In genomic region chr1:156748670-156749428, GRCh38 we compare ENCODE assay signal across 8 cellular contexts. TPM values are rescaled to one million over a fixed set of nuclear protein-coding genes. Genes with fewer than 3 reads are reported as not detected.
DNase-seq lines count a peak whose midpoint lies in the region; ATAC-seq and TF ChIP-seq lines count a peak whose summit lies in the region.

No MANE protein-coding gene starts in this region.

- H3K27me3 ChIP-seq in BJ (ENCODE audit: control insufficient read depth, insufficient read depth, low read length) (no peaks in the 10 kb centered on the region), HL-60 (ENCODE audit: insufficient read depth, poor library complexity, severe bottlenecking) (no peaks in the 10 kb centered on the region), WERI-Rb-1 (ENCODE audit: insufficient read depth, low read depth, severe bottlenecking) (no peaks in the 10 kb centered on the region), osteoblast (ENCODE audit: insufficient read depth, low read length) (no peaks in the 10 kb centered on the region)

- H3K79me2 ChIP-seq in osteoblast (ENCODE audit: insufficient read depth, low read length): peaks cover 84% of the 10 kb centered on the region

- H3K4me3 ChIP-seq in BJ (ENCODE audit: low read depth, low read length): peak overlapping the region; percentile 79
- peak overlapping the region; percentile 75 for H3K4me3 ChIP-seq in HL-60 (replicated peaks; ENCODE audit: insufficient read depth, low read length)
- peak overlapping the region; percentile 87 for H3K4me3 ChIP-seq in WERI-Rb-1 (ENCODE audit: low read depth, low read length)
- H3K4me3 ChIP-seq in fibroblast of pulmonary artery (replicated peaks; ENCODE audit: low read depth, low read length): peak overlapping the region; percentile 93
- H3K4me3 ChIP-seq in osteoblast (ENCODE audit: insufficient read depth, low read length): peak overlapping the region; percentile 85

- no peak overlapping the region for H2AFZ ChIP-seq in osteoblast (ENCODE audit: low read length)

- H4K20me1 ChIP-seq in osteoblast (ENCODE audit: insufficient read depth, low read length): no peaks in the 10 kb centered on the region

- H3K36me3 ChIP-seq in BJ (ENCODE audit: control insufficient read depth, insufficient read depth, low read length) (peaks cover 7% of the 10 kb centered on the region), WERI-Rb-1 (peaks cover 63% of the 10 kb centered on the region), osteoblast (ENCODE audit: insufficient read depth, low read length) (peaks cover 18% of the 10 kb centered on the region)

- peaks cover 54% of the 10 kb centered on the region for H3K4me1 ChIP-seq in osteoblast (ENCODE audit: insufficient read depth, low read length)

- H3K9me3 ChIP-seq in WERI-Rb-1 (ENCODE audit: severe bottlenecking): no peaks in the 10 kb centered on the region
- H3K9me3 ChIP-seq in osteoblast (ENCODE audit: low read depth, low read length): no peaks in the 10 kb centered on the region

- CTCF ChIA-PET in BJ (lab: Yijun Ruan, JAX): interaction anchor here (0.9 to 1.2 kb wide), 3 partner anchors 23 to 59 kb away, joined by 3 to 5 read pairs (median 3); partner anchors contain the start of gene CRABP2

- peak overlapping the region; percentile 93 for H3K4me2 ChIP-seq in osteoblast (ENCODE audit: insufficient read depth, low read length)

- peak overlapping the region; percentile 99 for H3K27ac ChIP-seq in HL-60 (replicated peaks)
- peak overlapping the region; percentile 99 for H3K27ac ChIP-seq in WERI-Rb-1
- H3K27ac ChIP-seq in osteoblast (ENCODE audit: low read depth, low read length): peak overlapping the region; percentile 88

- ATAC-seq in GM19023 (IDR thresholded peaks at IDR 0.05; ENCODE audit: unreplicated experiment) (no peak), GM18511 (IDR thresholded peaks at IDR 0.05; ENCODE audit: unreplicated experiment) (no peak), HG03460 (IDR thresholded peaks at IDR 0.05; ENCODE audit: unreplicated experiment) (no peak)

- no peak for TF ChIP-seq CTCF in BJ (IDR thresholded peaks at IDR 0.05; ENCODE audit: insufficient read depth, low read depth, low read length)
- TF ChIP-seq CTCF in HL-60 (IDR thresholded peaks at IDR 0.05; ENCODE audit: insufficient read depth, low read length): no peak
- no peak for TF ChIP-seq CTCF in WERI-Rb-1 (IDR thresholded peaks at IDR 0.05; ENCODE audit: low read depth, low read length)
- TF ChIP-seq CTCF in fibroblast of pulmonary artery (IDR thresholded peaks at IDR 0.05; ENCODE audit: low read length, missing control alignments): no peak
- no peak for TF ChIP-seq CTCF in osteoblast (IDR thresholded peaks at IDR 0.05; ENCODE audit: extremely low read depth, low read depth, low read length)

- POLR2A ChIA-PET in BJ (lab: Charles Lee): no interaction called here

- DNase-seq in BJ (ENCODE audit: low read depth) (no peak), HL-60 (ENCODE audit: low read depth in 1 of 2, low spot score in 1 of 2) (peak; percentile 85 to 89), WERI-Rb-1 (peak; percentile 51), fibroblast of pulmonary artery (ENCODE audit: low read depth) (peak; percentile 68), osteoblast (ENCODE audit: insufficient read length, low spot score, missing footprints) (peak; percentile 86)

RNA-seq across cellular contexts. Expression of gene HDGF, which starts 2.6 kb away (rescaled TPM):
- polyA plus RNA-seq in BJ (2011; rRNA removed): 179 and 180 TPM in 2 replicates
- 74.3 and 87.1 TPM in 2 replicates for polyA minus RNA-seq in BJ (2011; rRNA and poly(A)+ RNA removed)
- 167 and 177 TPM in 2 replicates for total RNA-seq in osteoblast

RNA-seq across cellular contexts. Expression of gene MRPL24, which starts 8.0 kb away (rescaled TPM):
- 104 and 120 TPM in 2 replicates for polyA plus RNA-seq in BJ (2011; rRNA removed)
- 20.5 and 27.5 TPM in 2 replicates for polyA minus RNA-seq in BJ (2011; rRNA and poly(A)+ RNA removed)
- total RNA-seq in osteoblast: 16.2 and 17.7 TPM in 2 replicates

RNA-seq across cellular contexts. Expression of gene PRCC, which starts 18.5 kb away (rescaled TPM):
- 60.3 and 93.6 TPM in 2 replicates for polyA plus RNA-seq in BJ (2011; rRNA removed)
- polyA minus RNA-seq in BJ (2011; rRNA and poly(A)+ RNA removed): 62.6 and 103 TPM in 2 replicates
- total RNA-seq in osteoblast: 18.0 and 22.8 TPM in 2 replicates

RNA-seq across cellular contexts. Expression of gene ISG20L2, which starts 20.3 kb away (rescaled TPM):
- polyA plus RNA-seq in BJ (2011; rRNA removed): 30.6 and 36.6 TPM in 2 replicates
- 13.3 and 22.1 TPM in 2 replicates for polyA minus RNA-seq in BJ (2011; rRNA and poly(A)+ RNA removed)
- total RNA-seq in osteoblast: 16.8 and 21.0 TPM in 2 replicates

RNA-seq across cellular contexts. Expression of gene METTL25B, which starts 20.6 kb away (rescaled TPM):
- 9.5 and 14.6 TPM in 2 replicates for polyA plus RNA-seq in BJ (2011; rRNA removed)
- 8.6 and 11.3 TPM in 2 replicates for polyA minus RNA-seq in BJ (2011; rRNA and poly(A)+ RNA removed)
- 8.3 and 12.7 TPM in 2 replicates for total RNA-seq in osteoblast
